ENCODE assay signal across 22 cellular contexts in genomic region chr4:2688697-2689096, GRCh38.
DNase-seq lines count a peak whose midpoint lies in the region; ATAC-seq and TF ChIP-seq lines count a peak whose summit lies in the region.
"Had no signal": no experiment of that assay in that cellular context is flagged by ENCODE, and none has a peak within 500 bp of the region (broad histone marks: within the 10 kb centered on the region; RNA-seq: fewer than 3 reads in every experiment).

No MANE protein-coding gene starts in this region.

- WGBS in ovary, 3 donors: 92 to 94% (median 93%) methylated on average over 4 of the region's 4 CpGs

- H3K36me3 ChIP-seq in WERI-Rb-1 (peaks cover 94% of the 10 kb centered on the region), ovary (no peaks in the 10 kb centered on the region)

- H3K4me3 ChIP-seq in WERI-Rb-1 (ENCODE audit: low read depth, low read length) (no peak overlapping the region), coronary artery (no peak overlapping the region), ovary (no peak overlapping the region)
- H3K4me3 ChIP-seq: esophagus squamous epithelium, hepatocyte had no signal

- H3K27me3 ChIP-seq in WERI-Rb-1 (ENCODE audit: insufficient read depth, low read depth, severe bottlenecking) (no peaks in the 10 kb centered on the region), ovary (no peaks in the 10 kb centered on the region)
- H3K27me3 ChIP-seq: esophagus squamous epithelium, hepatocyte, neutrophil had no signal

- no peak for TF ChIP-seq EP300 in ovary (IDR thresholded peaks at IDR 0.05)

- H3K4me1 Mint-ChIP-seq in stimulated activated naive CD8-positive, alpha-beta T cell treated with anti-CD3 and anti-CD28 coated beads, Interleukin-15, Interleukin-2, amounts not matched to agents 100 ng/mL and 50 ng/mL, for 24 hours (ENCODE audit: low read depth): peaks cover 48% of the 10 kb centered on the region
- peaks cover 8% of the 10 kb centered on the region for H3K4me1 Mint-ChIP-seq in mesothelial cell of epicardium
- no peaks in the 10 kb centered on the region for H3K4me1 Mint-ChIP-seq in Calu3 (ENCODE audit: low read depth, unreplicated experiment)
- H3K4me1 Mint-ChIP-seq: H9 had no signal

- CTCF ChIA-PET in Calu3 (lab: Charles Lee): no interaction called here

- H3K27ac Mint-ChIP-seq in stimulated activated naive CD8-positive, alpha-beta T cell treated with anti-CD3 and anti-CD28 coated beads, Interleukin-15, Interleukin-2, amounts not matched to agents 100 ng/mL and 50 ng/mL, for 24 hours: peak overlapping the region; percentile 26
- H3K27ac Mint-ChIP-seq in mesothelial cell of epicardium (peak overlapping the region; percentile 47), Calu3 (ENCODE audit: unreplicated experiment) (no peak overlapping the region)

- no peak overlapping the region for H3K27ac ChIP-seq in WERI-Rb-1
- no peak overlapping the region for H3K27ac ChIP-seq in coronary artery
- H3K27ac ChIP-seq in ovary: no peak overlapping the region
- H3K27ac ChIP-seq: esophagus squamous epithelium, hepatocyte, neutrophil had no signal

- no peaks in the 10 kb centered on the region for H3K4me1 ChIP-seq in ovary (ENCODE audit: insufficient read depth)
- H3K4me1 ChIP-seq: esophagus squamous epithelium had no signal

- BruUV-seq in Calu3 (replicated peaks; lab: Mats Ljungman, UMichigan): no TSS peak

- TF ChIP-seq CTCF in WERI-Rb-1 (IDR thresholded peaks at IDR 0.05; ENCODE audit: low read depth, low read length) (no peak), mesothelial cell of epicardium (IDR thresholded peaks at IDR 0.05; ENCODE audit: unreplicated experiment) (no peak), Calu3 (IDR thresholded peaks at IDR 0.05; ENCODE audit: unreplicated experiment) (no peak), coronary artery (IDR thresholded peaks at IDR 0.05) (no peak), ovary (IDR thresholded peaks at IDR 0.05) (no peak)

- no peak for TF ChIP-seq POLR2A in ovary (IDR thresholded peaks at IDR 0.05)

- H3K9me3 Mint-ChIP-seq in stimulated activated naive CD8-positive, alpha-beta T cell treated with anti-CD3 and anti-CD28 coated beads, Interleukin-15, Interleukin-2, amounts not matched to agents 100 ng/mL and 50 ng/mL, for 24 hours: no peaks in the 10 kb centered on the region
- no peaks in the 10 kb centered on the region for H3K9me3 Mint-ChIP-seq in mesothelial cell of epicardium
- H3K9me3 Mint-ChIP-seq in Calu3 (ENCODE audit: low read depth, unreplicated experiment): no peaks in the 10 kb centered on the region
- H3K9me3 Mint-ChIP-seq: activated naive CD4-positive, alpha-beta T cell treated with anti-CD3 and anti-CD28 coated beads, Interleukin-2, amount 50 U/mL, for 24 hours; activated T-helper 2 cell treated with anti-CD3 and anti-CD28 coated beads, Interferon-gamma antibody, Interleukin-2, Interleukin-4, amounts not matched to agents 10 μg/mL and 5 μg/mL and 100 μg/mL, durations not matched to agents 14 hours and 24 hours and 36 hours; H9 had no signal

- intact Hi-C loops in Calu3 (cut with micrococcal nuclease; ENCODE audit: unreplicated experiment): no loop called here
- intact Hi-C loops in ovary (cut with DNase I): no loop called here

- H3K27me3 Mint-ChIP-seq in stimulated activated naive CD8-positive, alpha-beta T cell treated with anti-CD3 and anti-CD28 coated beads, Interleukin-15, Interleukin-2, amounts not matched to agents 100 ng/mL and 50 ng/mL, for 24 hours: no peaks in the 10 kb centered on the region
- H3K27me3 Mint-ChIP-seq in mesothelial cell of epicardium (ENCODE audit: low read depth): no peaks in the 10 kb centered on the region
- H3K27me3 Mint-ChIP-seq in Calu3 (ENCODE audit: unreplicated experiment): no peaks in the 10 kb centered on the region
- H3K27me3 Mint-ChIP-seq: activated naive CD4-positive, alpha-beta T cell treated with anti-CD3 and anti-CD28 coated beads, Interleukin-2, amount 50 U/mL, for 24 hours had no signal

- ATAC-seq in stimulated activated naive CD8-positive, alpha-beta T cell treated with anti-CD3 and anti-CD28 coated beads, Interleukin-15, Interleukin-2, amounts not matched to agents 100 U/mL and 50 U/mL, for 24 hours: no peak
- ATAC-seq: left cardiac atrium, PC-3, Right ventricle myocardium inferior had no signal

- peaks cover 64% of the 10 kb centered on the region for H3K36me3 Mint-ChIP-seq in stimulated activated naive CD8-positive, alpha-beta T cell treated with anti-CD3 and anti-CD28 coated beads, Interleukin-15, Interleukin-2, amounts not matched to agents 100 ng/mL and 50 ng/mL, for 24 hours (ENCODE audit: low read depth)
- H3K36me3 Mint-ChIP-seq in mesothelial cell of epicardium: peaks cover 50% of the 10 kb centered on the region
- peaks cover 6% of the 10 kb centered on the region for H3K36me3 Mint-ChIP-seq in Calu3 (ENCODE audit: insufficient read depth, unreplicated experiment)

- no peak overlapping the region for H3K4me3 Mint-ChIP-seq in stimulated activated naive CD8-positive, alpha-beta T cell treated with anti-CD3 and anti-CD28 coated beads, Interleukin-15, Interleukin-2, amounts not matched to agents 100 ng/mL and 50 ng/mL, for 24 hours
- H3K4me3 Mint-ChIP-seq in mesothelial cell of epicardium: no peak overlapping the region
- no peak overlapping the region for H3K4me3 Mint-ChIP-seq in Calu3 (ENCODE audit: low read depth, unreplicated experiment)
- H3K4me3 Mint-ChIP-seq: activated naive CD4-positive, alpha-beta T cell treated with anti-CD3 and anti-CD28 coated beads, Interleukin-2, amount 50 U/mL, for 24 hours; H9 had no signal

- no peaks in the 10 kb centered on the region for H3K9me3 ChIP-seq in WERI-Rb-1 (ENCODE audit: severe bottlenecking)
- no peaks in the 10 kb centered on the region for H3K9me3 ChIP-seq in ovary
- H3K9me3 ChIP-seq: esophagus squamous epithelium, neutrophil had no signal

- no peak for DNase-seq in stimulated activated naive CD8-positive, alpha-beta T cell treated with anti-CD3 and anti-CD28 coated beads, Interleukin-15, Interleukin-2, amounts not matched to agents 100 U/mL and 50 U/mL, for 24 hours
- DNase-seq in WERI-Rb-1 (peak; percentile 26), mesothelial cell of epicardium (ENCODE audit: low spot score in 2 of 2, unreplicated experiment in 2 of 2) (no peak), Calu3 (no peak), NCI-H2081 treated with DMSO at 0.1 percent for 48 hours (lab: John Stamatoyannopoulos, UW) (no peak), coronary artery (ENCODE audit: low spot score) (no peak), ovary (no peak)
- DNase-seq: amygdala, DMS79, esophagus squamous epithelium, H9, left cardiac atrium, NCI-H1417 treated with DMSO at 0.1 percent for 48 hours, PC-3, T-helper 9 cell, trophoblast cell had no signal
